Comparison of ENCODE assay signal across 29 cellular contexts in genomic region chr12:3537916-3538690, GRCh38. TPM values are rescaled to one million over a fixed set of nuclear protein-coding genes. Genes with fewer than 3 reads are reported as not detected.
DNase-seq lines count a peak whose midpoint lies in the region; ATAC-seq and TF ChIP-seq lines count a peak whose summit lies in the region.
"Had no signal": no experiment of that assay in that cellular context is flagged by ENCODE, and none has a peak within 500 bp of the region (broad histone marks: within the 10 kb centered on the region; RNA-seq: fewer than 3 reads in every experiment).

No MANE protein-coding gene starts in this region.

- no peak overlapping the region for H3K27ac ChIP-seq in stomach
- H3K27ac ChIP-seq: gastrocnemius medialis, KMS-11 had no signal

- TF ChIP-seq EP300 in stomach (IDR thresholded peaks at IDR 0.05), result no peak

- H3K9me3 ChIP-seq in stomach, result no peaks in the 10 kb centered on the region
- H3K9me3 ChIP-seq: gastrocnemius medialis, SK-N-SH had no signal

- no peak for TF ChIP-seq CTCF in stomach (IDR thresholded peaks at IDR 0.05)

- peaks cover 0 to 17% (median 6%) of the 10 kb centered on the region in 4 donors for H3K4me1 ChIP-seq in stomach

- WGBS in stomach, 5 donors, result 67 to 76% (median 68%) methylated on average over 14 of the region's 14 CpGs

- intact Hi-C loops in stomach (cut with DNase I; ENCODE audit: low total_unique reads), result no loop called here

- H3K27me3 ChIP-seq in stomach, result peaks cover 0 to 11% (median 5%) of the 10 kb centered on the region in 3 donors
- H3K27me3 ChIP-seq: gastrocnemius medialis had no signal

- DNase-seq in DMS153 (lab: John Stamatoyannopoulos, UW) (peak; percentile 23), NCI-H1417 (lab: John Stamatoyannopoulos, UW) (peak; percentile 53 to 90 (median 63)), NCI-H69 (lab: John Stamatoyannopoulos, UW) (peak; percentile 88), islet precursor cell (peak; percentile 52), stomach (no peak), GM03348 (ENCODE audit: low spot score) (no peak)
- DNase-seq: activated CD4-positive, alpha-beta memory T cell treated with anti-CD3 and anti-CD28 coated beads, Interleukin-2, amount 10 ng/mL, durations not matched to agents 7 days and 5 days; activated CD4-positive, CD25-positive, alpha-beta regulatory T cell treated with anti-CD3 and anti-CD28 coated beads, Interleukin-2, amount 50 U/mL, for 72 hours; AML-193; cortex of kidney; gastrocnemius medialis; GDM1; MM.1S; NCI-H226; NK-92 treated with Interleukin-12 subunit alpha and Interleukin-12 subunit beta, amount 100 ng/mL, for 24 hours; occipital lobe; PC-3; SK-N-SH; stimulated activated naive CD4-positive, alpha-beta T cell had no signal

- TF ChIP-seq POLR2A in stomach (IDR thresholded peaks at IDR 0.05), result no peak

- ATAC-seq in GM18511 (IDR thresholded peaks at IDR 0.05; ENCODE audit: unreplicated experiment) (no peak), HG03045 (IDR thresholded peaks at IDR 0.05; ENCODE audit: unreplicated experiment) (no peak)
- ATAC-seq: activated naive CD4-positive, alpha-beta T cell treated with anti-CD3 and anti-CD28 coated beads, Interleukin-2, amount 50 U/mL, for 72 hours; CD8-positive, alpha-beta T cell; HCT116; PC-3 had no signal

- H3K4me3 ChIP-seq in stomach, result no peak overlapping the region
- H3K4me3 ChIP-seq: gastrocnemius medialis had no signal

- no peaks in the 10 kb centered on the region for H3K36me3 ChIP-seq in stomach
- H3K36me3 ChIP-seq: gastrocnemius medialis had no signal

RNA-seq across cellular contexts. Expression of gene PRMT8, which starts 47.1 kb away (rescaled TPM):
- not detected for total RNA-seq in stomach
- polyA plus RNA-seq in stomach, result not detected
- total RNA-seq: activated CD4-positive, alpha-beta memory T cell treated with anti-CD3 and anti-CD28 coated beads, Interleukin-2, amount 10 ng/mL, durations not matched to agents 7 days and 5 days; activated naive CD4-positive, alpha-beta T cell treated with anti-CD3 and anti-CD28 coated beads, Interleukin-2, amount 50 U/mL, for 72 hours; activated T-helper 2 cell treated with anti-CD3 and anti-CD28 coated beads, Interferon-gamma antibody, Interleukin-2, Interleukin-4, amounts not matched to agents 10 μg/mL and 5 μg/mL and 100 μg/mL, durations not matched to agents 14 hours and 24 hours and 36 hours; CD8-positive, alpha-beta T cell; gastrocnemius medialis; myocyte; PC-3; pulmonary artery endothelial cell; urinary bladder had no signal
- polyA plus RNA-seq: SK-N-SH, urinary bladder had no signal

Comparison
In these comparisons a context has a peak if more than half of its experiments do, and no peak if none do; other contexts are left out.
1. DNase-seq: peak in DMS153 (single experiment), NCI-H1417 (3 of 3), NCI-H69 (single experiment) and islet precursor cell (single experiment); none in stomach (single experiment) and GM03348 (single experiment).